9 cellular contexts compared by ENCODE assay signal in genomic region chr2:36906277-36906676, GRCh38.
"Had no signal": no experiment of that assay in that cellular context is flagged by ENCODE, and none has a peak within 500 bp of the region (broad histone marks: within the 10 kb centered on the region; RNA-seq: fewer than 3 reads in every experiment).

No MANE protein-coding gene starts in this region.

- H3K9ac ChIP-seq: GM23248 had no signal

- DNase-seq: GM23248, GOT3, H7, HFFc6, IMR-90, KBM-7 had no signal

- H3K4me3 Mint-ChIP-seq: HFFc6 had no signal

- ATAC-seq: HCT116 had no signal

- H3K36me3 ChIP-seq: HAP-1 had no signal

- H3K9me3 Mint-ChIP-seq: HFFc6 had no signal

- H2AFZ ChIP-seq: GM23248 had no signal

- H3K27ac ChIP-seq: GM23248, HL-60 had no signal

- H3K27ac Mint-ChIP-seq: HFFc6 had no signal

- H3K9me3 ChIP-seq: HAP-1 had no signal

- H3K4me3 ChIP-seq: GM23248, HAP-1 had no signal
